ENCODE assay signal across 10 cellular contexts in genomic region chr9:108053555-108054061, GRCh38.
A peak's percentile ranks its signal among the peaks of the same experiment; 100 is the strongest.
DNase-seq lines count a peak whose midpoint lies in the region; ATAC-seq, FAIRE-seq and TF ChIP-seq lines count a peak whose summit lies in the region.
"Had no signal": no experiment of that assay in that cellular context is flagged by ENCODE, and none has a peak within 500 bp of the region (broad histone marks: within the 10 kb centered on the region; RNA-seq: fewer than 3 reads in every experiment).

No MANE protein-coding gene starts in this region.

- no peak for FAIRE-seq in pancreas (lab: Jason Lieb, UNC)
- FAIRE-seq: H54 had no signal

- H3K36me3 Mint-ChIP-seq in stimulated activated naive B cell treated with anti-CD40 and anti-IgM and Interleukin-4, amounts not matched to agents 10 μg/mL and 1 μg/mL and 100 μg/mL, for 72 hours: peaks cover 0 to 5% of the 10 kb centered on the region in 2 donors

- H3K4me3 ChIP-seq in pancreas: no peak overlapping the region

- no peak overlapping the region for H3K4me3 Mint-ChIP-seq in stimulated activated naive B cell treated with anti-CD40 and anti-IgM and Interleukin-4, amounts not matched to agents 10 μg/mL and 1 μg/mL and 100 μg/mL, for 72 hours

- ATAC-seq in pancreas (peak; percentile 63 to 77 (median 72)), GM21526 (IDR thresholded peaks at IDR 0.05; ENCODE audit: low FRiP score, unreplicated experiment) (no peak)
- no peak for ATAC-seq in stimulated activated naive B cell treated with anti-CD40 and anti-IgM and Interleukin-4, amounts not matched to agents 10 μg/mL and 1 μg/mL and 100 μg/mL, for 72 hours (replicated peaks)

- H3K4me1 ChIP-seq in pancreas: peaks cover 0 to 8% (median 5%) of the 10 kb centered on the region in 3 donors

- peak; percentile 30 for DNase-seq in NCI-H226
- peak; percentile 86 for DNase-seq in fibroblast of peridontal ligament (ENCODE audit: extremely low read depth)
- DNase-seq in pancreas: peak; percentile 27 to 77 (median 50)
- DNase-seq in stimulated activated CD4-positive, alpha-beta T cell treated with anti-CD3 and anti-CD28 coated beads, Interleukin-4, amount 100 ng/mL, for 4 hours: no peak
- no peak for DNase-seq in stimulated activated naive B cell treated with anti-CD40 and anti-IgM and Interleukin-4, amounts not matched to agents 10 μg/mL and 1 μg/mL and 100 μg/mL, for 72 hours
- DNase-seq in HuH-7.5 (ENCODE audit: low spot score): no peak

- intact Hi-C loops in pancreas (cut with DNase I): no loop called here

- H3K36me3 ChIP-seq in pancreas: no peaks in the 10 kb centered on the region

- H3K27ac ChIP-seq in C4-2B (peak overlapping the region; percentile 59; the same call in 1 of the 2 replicates), pancreas (no peak overlapping the region)

- H3K9me3 Mint-ChIP-seq in stimulated activated naive B cell treated with anti-CD40 and anti-IgM and Interleukin-4, amounts not matched to agents 10 μg/mL and 1 μg/mL and 100 μg/mL, for 72 hours: no peaks in the 10 kb centered on the region

- WGBS in pancreas, 2 donors: 16 to 17% methylated on average over 12 of the region's 12 CpGs

- no peaks in the 10 kb centered on the region for H3K27me3 ChIP-seq in pancreas

- peaks cover 5 to 9% of the 10 kb centered on the region in 2 donors for H3K4me1 Mint-ChIP-seq in stimulated activated naive B cell treated with anti-CD40 and anti-IgM and Interleukin-4, amounts not matched to agents 10 μg/mL and 1 μg/mL and 100 μg/mL, for 72 hours

- TF ChIP-seq CTCF in C4-2B (conservative IDR thresholded peaks at IDR 0.05): no peak
- TF ChIP-seq CTCF in pancreas (IDR thresholded peaks at IDR 0.05): no peak

- H3K27ac Mint-ChIP-seq in stimulated activated naive B cell treated with anti-CD40 and anti-IgM and Interleukin-4, amounts not matched to agents 10 μg/mL and 1 μg/mL and 100 μg/mL, for 72 hours: no peak overlapping the region

- H3K27me3 Mint-ChIP-seq in stimulated activated naive B cell treated with anti-CD40 and anti-IgM and Interleukin-4, amounts not matched to agents 10 μg/mL and 1 μg/mL and 100 μg/mL, for 72 hours: peaks cover 0 to 15% of the 10 kb centered on the region in 2 donors

- no peaks in the 10 kb centered on the region for H3K9me3 ChIP-seq in pancreas
- H3K9me3 ChIP-seq: Caco-2 had no signal

Comparison
In these comparisons a context has a peak if more than half of its experiments do, and no peak if none do; other contexts are left out.
1. DNase-seq: peak in NCI-H226 (single experiment), fibroblast of peridontal ligament (single experiment) and pancreas (6 of 6); none in stimulated activated CD4-positive, alpha-beta T cell treated with anti-CD3 and anti-CD28 coated beads, Interleukin-4, amount 100 ng/mL, for 4 hours (0 of 2), stimulated activated naive B cell treated with anti-CD40 and anti-IgM and Interleukin-4, amounts not matched to agents 10 μg/mL and 1 μg/mL and 100 μg/mL, for 72 hours (single experiment) and HuH-7.5 (single experiment).
2. ATAC-seq: peak in pancreas (4 of 4); none in GM21526 (single experiment) and stimulated activated naive B cell treated with anti-CD40 and anti-IgM and Interleukin-4, amounts not matched to agents 10 μg/mL and 1 μg/mL and 100 μg/mL, for 72 hours (0 of 2).